8 cellular contexts compared by ENCODE assay signal in the genomic region with DNA sequence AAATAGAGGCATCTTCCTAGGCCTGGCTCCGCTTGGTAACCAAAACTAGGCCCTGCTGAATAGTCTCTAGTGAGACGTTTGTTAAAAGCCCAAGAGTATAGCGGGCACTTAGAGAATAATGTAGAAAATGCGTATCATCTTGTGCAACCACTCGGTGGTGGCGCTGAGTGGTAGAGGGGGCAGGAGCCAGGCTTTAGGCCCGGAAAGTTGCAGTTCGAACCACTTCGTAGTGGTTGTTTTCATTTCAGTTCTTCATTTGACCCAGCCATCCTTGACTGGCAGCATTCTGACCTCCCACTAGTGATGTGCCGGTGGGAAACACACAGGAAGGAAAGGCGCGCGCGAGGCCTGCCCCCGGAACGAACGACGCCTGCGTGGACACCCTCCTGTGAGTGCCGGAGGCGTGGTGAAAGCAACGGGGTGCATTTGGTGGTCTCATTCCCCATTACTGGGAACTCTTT. TPM values are rescaled to one million over a fixed set of nuclear protein-coding genes. Genes with fewer than 3 reads are reported as not detected.
A peak's percentile ranks its signal among the peaks of the same experiment; 100 is the strongest.
DNase-seq lines count a peak whose midpoint lies in the region; ATAC-seq and TF ChIP-seq lines count a peak whose summit lies in the region.

No MANE protein-coding gene starts in this region.

- ATAC-seq in HG03378 (IDR thresholded peaks at IDR 0.05; ENCODE audit: unreplicated experiment): no peak

- DNase-seq in stimulated activated naive CD4-positive, alpha-beta T cell (lab: John Stamatoyannopoulos, UW): peak; percentile 11 to 36 (median 22)
- DNase-seq in stimulated activated naive CD4-positive, alpha-beta T cell treated with Interleukin-2 at 50 U/mL for 16 hours (lab: John Stamatoyannopoulos, UW): no peak
- DNase-seq in activated CD4-positive, alpha-beta memory T cell treated with anti-CD3 and anti-CD28 coated beads for 36 hours: peak; percentile 28
- DNase-seq in hepatocyte (ENCODE audit: low spot score) (peak; percentile 49), testis (peak; percentile 63), cortex of kidney (lab: John Stamatoyannopoulos, UW) (no peak), AG08396 (ENCODE audit: low spot score) (no peak)

- no peak overlapping the region for H3K27ac Mint-ChIP-seq in activated CD4-positive, alpha-beta memory T cell treated with anti-CD3 and anti-CD28 coated beads for 36 hours

- peak overlapping the region; percentile 4 for H3K4me3 ChIP-seq in hepatocyte
- peak overlapping the region; percentile 6 to 50 for H3K4me3 ChIP-seq in testis

- H3K27ac ChIP-seq in hepatocyte (peak overlapping the region; percentile 80), testis (peak overlapping the region in 1 of 2 donors; percentile 1)

- no peak for TF ChIP-seq CTCF in hepatocyte (IDR thresholded peaks at IDR 0.05; ENCODE audit: poor library complexity)
- TF ChIP-seq CTCF in testis (IDR thresholded peaks at IDR 0.05): no peak

- peaks cover 19% of the 10 kb centered on the region for H3K4me1 Mint-ChIP-seq in activated CD4-positive, alpha-beta memory T cell treated with anti-CD3 and anti-CD28 coated beads for 36 hours (ENCODE audit: low read depth)

- intact Hi-C loops in activated CD4-positive, alpha-beta memory T cell treated with anti-CD3 and anti-CD28 coated beads for 36 hours (cut with micrococcal nuclease): loop anchor here (1.0 to 5.0 kb wide), 5 partner anchors 43 to 146 kb away; a partner anchor contains a TSS
- intact Hi-C loops in testis (cut with DNase I; ENCODE audit: low total_unique reads): no loop called here

- H3K9me3 ChIP-seq in hepatocyte (ENCODE audit: low read depth): no peaks in the 10 kb centered on the region
- H3K9me3 ChIP-seq in testis: no peaks in the 10 kb centered on the region

- peak overlapping the region; percentile 90 for H2AFZ ChIP-seq in hepatocyte

- peaks cover 33% of the 10 kb centered on the region for H3K27me3 Mint-ChIP-seq in activated CD4-positive, alpha-beta memory T cell treated with anti-CD3 and anti-CD28 coated beads for 36 hours

- no peaks in the 10 kb centered on the region for H4K20me1 ChIP-seq in hepatocyte (ENCODE audit: insufficient read depth, poor library complexity, severe bottlenecking)

- H3K9me3 Mint-ChIP-seq in activated CD4-positive, alpha-beta memory T cell treated with anti-CD3 and anti-CD28 coated beads for 36 hours: no peaks in the 10 kb centered on the region

- no peaks in the 10 kb centered on the region for H3K79me2 ChIP-seq in hepatocyte

- TF ChIP-seq POLR2A in testis (IDR thresholded peaks at IDR 0.05): no peak

- CTCF ChIA-PET in activated CD4-positive, alpha-beta memory T cell treated with anti-CD3 and anti-CD28 coated beads for 36 hours (lab: Charles Lee): interaction anchor here (0.8 kb wide), 1 partner anchor 9 kb away, joined by 4 read pairs; no protein-coding TSS in a partner anchor

- H3K27me3 ChIP-seq in hepatocyte: no peaks in the 10 kb centered on the region
- H3K27me3 ChIP-seq in testis: no peaks in the 10 kb centered on the region

- POLR2A ChIA-PET in activated CD4-positive, alpha-beta memory T cell treated with anti-CD3 and anti-CD28 coated beads for 36 hours (lab: Charles Lee): no interaction called here

- H3K36me3 Mint-ChIP-seq in activated CD4-positive, alpha-beta memory T cell treated with anti-CD3 and anti-CD28 coated beads for 36 hours: no peaks in the 10 kb centered on the region

- peaks cover 5% of the 10 kb centered on the region for H3K4me1 ChIP-seq in hepatocyte (ENCODE audit: insufficient read depth)
- H3K4me1 ChIP-seq in testis: no peaks in the 10 kb centered on the region

- H3K36me3 ChIP-seq in hepatocyte (replicated peaks; ENCODE audit: insufficient read depth, low read depth) (no peaks in the 10 kb centered on the region), testis (ENCODE audit: low read depth, missing control alignments) (no peaks in the 10 kb centered on the region)

- WGBS in hepatocyte (ENCODE audit: low lambda C conversion rate, missing lambda C conversion rate): 20% methylated on average over 22 of the region's 22 CpGs
- 11 to 12% methylated on average over 22 of the region's 22 CpGs for WGBS in testis, 2 donors

- H3K4me3 Mint-ChIP-seq in activated CD4-positive, alpha-beta memory T cell treated with anti-CD3 and anti-CD28 coated beads for 36 hours: peak overlapping the region; percentile 59

- no peaks in the 10 kb centered on the region for H3K9me2 ChIP-seq in hepatocyte (replicated peaks; ENCODE audit: insufficient read depth)

- peak overlapping the region; percentile 81 for H3K4me2 ChIP-seq in hepatocyte

RNA-seq across cellular contexts. Expression of a gene that starts 18.0 kb away (rescaled TPM):
- total RNA-seq in activated CD4-positive, alpha-beta memory T cell treated with anti-CD3 and anti-CD28 coated beads for 36 hours: not detected
- not detected in 2 replicates for total RNA-seq in hepatocyte
- not detected in 2 replicates for polyA plus RNA-seq in hepatocyte
- total RNA-seq in testis: 1 to 10 TPM; 1.2 to 8.1 TPM
- polyA plus RNA-seq in testis (ENCODE audit: insufficient read depth, low read depth, low replicate concordance): 8.6 TPM

RNA-seq across cellular contexts. Expression of a gene that starts 28.1 kb away (rescaled TPM):
- total RNA-seq in activated CD4-positive, alpha-beta memory T cell treated with anti-CD3 and anti-CD28 coated beads for 36 hours: not detected
- not detected in 2 replicates for total RNA-seq in hepatocyte
- polyA plus RNA-seq in hepatocyte: 0.41 TPM in 1 of 2 replicates, not detected in the other
- total RNA-seq in testis: under 1 TPM; 0.19 to 0.87 TPM
- polyA plus RNA-seq in testis (ENCODE audit: insufficient read depth, low read depth, low replicate concordance): 0.54 TPM

Comparison
In these comparisons a context has a peak if more than half of its experiments do, and no peak if none do; other contexts are left out.
1. DNase-seq: peak in stimulated activated naive CD4-positive, alpha-beta T cell (6 of 6), activated CD4-positive, alpha-beta memory T cell treated with anti-CD3 and anti-CD28 coated beads for 36 hours (single experiment), hepatocyte (single experiment) and testis (single experiment); none in stimulated activated naive CD4-positive, alpha-beta T cell treated with Interleukin-2 at 50 U/mL for 16 hours (single experiment), cortex of kidney (single experiment) and AG08396 (single experiment).